ENCODE assay signal across 36 cellular contexts in the genomic region with DNA sequence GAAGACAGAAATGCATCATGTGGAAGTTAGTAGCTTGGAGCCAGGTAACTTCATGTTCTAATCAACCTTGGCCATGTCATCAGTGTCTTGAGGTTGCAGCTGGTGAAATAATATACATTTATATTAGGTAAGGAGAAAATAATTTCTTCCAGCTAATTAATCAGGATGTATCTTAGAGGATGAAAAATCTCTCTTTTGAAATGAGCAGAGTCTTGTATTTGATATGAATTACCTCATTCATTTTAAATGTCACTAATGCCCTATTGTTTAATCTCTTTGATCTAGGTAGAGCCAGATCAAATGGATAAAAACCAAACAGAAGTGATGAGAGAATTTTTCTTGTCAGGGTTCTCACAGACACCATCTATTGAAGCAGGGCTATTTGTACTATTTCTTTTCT. TPM values are rescaled to one million over a fixed set of nuclear protein-coding genes. Genes with fewer than 3 reads are reported as not detected.
"Had no signal": no experiment of that assay in that cellular context is flagged by ENCODE, and none has a peak within 500 bp of the region (broad histone marks: within the 10 kb centered on the region; RNA-seq: fewer than 3 reads in every experiment).

Gene OR4Q2, plus strand, starts transcription at position 301 of the 400 bp plus-strand sequence.

- H3K9me3 ChIP-seq: MG63 had no signal

- H3K4me3 ChIP-seq: MG63 had no signal

- DNase-seq: Karpas-422, MG63, MM.1S, NCI-H1048, NCI-H1092, NCI-H1092 treated with DMSO at 0.1 percent for 48 hours, NCI-H1105, NCI-H1105 treated with DMSO at 0.1 percent for 48 hours, NCI-H1417, NCI-H1417 treated with DMSO at 0.1 percent for 48 hours, NCI-H1436, NCI-H1436 treated with DMSO at 0.1 percent for 48 hours, NCI-H146, NCI-H1694, NCI-H1694 treated with DMSO at 0.1 percent for 48 hours, NCI-H187, NCI-H187 treated with DMSO at 0.1 percent for 48 hours, NCI-H1930, NCI-H2029, NCI-H2029 treated with DMSO at 0.1 percent for 48 hours, NCI-H2081, NCI-H2081 treated with DMSO at 0.1 percent for 48 hours, NCI-H2107, NCI-H2171, NCI-H2171 treated with DMSO at 0.1 percent for 48 hours, NCI-H2227 treated with DMSO at 0.1 percent for 48 hours, NCI-H345, NCI-H446, NCI-H446 treated with DMSO at 0.1 percent for 48 hours, NCI-H510A, NCI-H510A treated with DMSO at 0.1 percent for 48 hours, NCI-H524 had no signal

- H3K27me3 ChIP-seq: MG63 had no signal

- H3K36me3 ChIP-seq: MG63 had no signal

RNA-seq across cellular contexts. Expression of gene OR4Q2, which starts in this region (rescaled TPM):
- total RNA-seq: LHCN-M2, M059J, MCF 10A, NCI-H460 had no signal
